Comparison of ENCODE assay signal across 18 cellular contexts in genomic region chr5:172151661-172152210, GRCh38. TPM values are rescaled to one million over a fixed set of nuclear protein-coding genes. Genes with fewer than 3 reads are reported as not detected.
DNase-seq lines count a peak whose midpoint lies in the region; ATAC-seq and TF ChIP-seq lines count a peak whose summit lies in the region.
"Had no signal": no experiment of that assay in that cellular context is flagged by ENCODE, and none has a peak within 500 bp of the region (broad histone marks: within the 10 kb centered on the region; RNA-seq: fewer than 3 reads in every experiment).

No MANE protein-coding gene starts in this region.

- H3K9me3 ChIP-seq in CD4-positive, alpha-beta T cell (ENCODE audit: control insufficient read depth, low read length), result no peaks in the 10 kb centered on the region
- H3K9me3 ChIP-seq: prostate gland had no signal

- peaks cover 1% of the 10 kb centered on the region; the same call in 1 of the 2 replicates for H3K36me3 ChIP-seq in H7 (replicated peaks; ENCODE audit: control insufficient read depth, insufficient read depth, low read length)
- H3K36me3 ChIP-seq: prostate gland had no signal

- CTCF ChIA-PET in CD4-positive, alpha-beta T cell (lab: Charles Lee), result interaction anchor here (0.9 to 1.9 kb wide), 2 partner anchors 24 to 37 kb away, joined by 3 to 14 read pairs; partner anchors contain the start of gene STK10

- H3K27me3 Mint-ChIP-seq in CD4-positive, alpha-beta T cell, result no peaks in the 10 kb centered on the region
- H3K27me3 Mint-ChIP-seq in activated naive CD8-positive, alpha-beta T cell treated with anti-CD3 and anti-CD28 coated beads, Interleukin-2, amount 50 U/mL, for 24 hours, result no peaks in the 10 kb centered on the region
- H3K27me3 Mint-ChIP-seq in natural killer cell treated with Interleukin-12 subunit alpha and Interleukin-12 subunit beta and Interleukin-15 and Interleukin-18, amount 100 ng/mL, for 72 hours, result no peaks in the 10 kb centered on the region

- H3K9me3 Mint-ChIP-seq in CD4-positive, alpha-beta T cell, result no peaks in the 10 kb centered on the region
- no peaks in the 10 kb centered on the region for H3K9me3 Mint-ChIP-seq in activated naive CD8-positive, alpha-beta T cell treated with anti-CD3 and anti-CD28 coated beads, Interleukin-2, amount 50 U/mL, for 24 hours
- no peaks in the 10 kb centered on the region for H3K9me3 Mint-ChIP-seq in natural killer cell treated with Interleukin-12 subunit alpha and Interleukin-12 subunit beta and Interleukin-15 and Interleukin-18, amount 100 ng/mL, for 72 hours

- H3K4me3 ChIP-seq in H7 (ENCODE audit: insufficient read depth, low read depth, low read length), result no peak overlapping the region
- H3K4me3 ChIP-seq: prostate gland had no signal

- peak overlapping the region; percentile 76 for H3K27ac ChIP-seq in CD4-positive, alpha-beta T cell (ENCODE audit: low read depth, low read length)
- H3K27ac ChIP-seq: C4-2B, prostate gland had no signal

- peak overlapping the region; percentile 93 for H3K27ac Mint-ChIP-seq in CD4-positive, alpha-beta T cell
- peak overlapping the region; percentile 95 for H3K27ac Mint-ChIP-seq in activated naive CD8-positive, alpha-beta T cell treated with anti-CD3 and anti-CD28 coated beads, Interleukin-2, amount 50 U/mL, for 24 hours
- H3K27ac Mint-ChIP-seq in natural killer cell treated with Interleukin-12 subunit alpha and Interleukin-12 subunit beta and Interleukin-15 and Interleukin-18, amount 100 ng/mL, for 72 hours, result peak overlapping the region; percentile 77 to 96

- POLR2A ChIA-PET in CD4-positive, alpha-beta T cell (lab: Charles Lee), result interaction anchor here (1.4 to 1.7 kb wide), 2 partner anchors 23 to 28 kb away, joined by 5 to 10 read pairs; no protein-coding TSS in a partner anchor

- no peak for DNase-seq in CD4-positive, alpha-beta T cell
- peak; percentile 10 for DNase-seq in H7
- DNase-seq in activated naive CD8-positive, alpha-beta T cell treated with anti-CD3 and anti-CD28 coated beads, Interleukin-2, amount 50 U/mL, for 24 hours, result no peak
- no peak for DNase-seq in natural killer cell treated with Interleukin-12 subunit alpha and Interleukin-12 subunit beta and Interleukin-15 and Interleukin-18, amount 100 ng/mL, for 72 hours (ENCODE audit: low spot score)
- DNase-seq in NCI-H345 (lab: John Stamatoyannopoulos, UW), result no peak
- DNase-seq: amniotic stem cell; EL; erythroblast; kidney glomerular epithelial cell; NCI-H226; Right ventricle myocardium superior; stimulated activated CD4-positive, alpha-beta T cell treated with anti-CD3 and anti-CD28 coated beads, Interleukin-12 subunit alpha, Interleukin-12 subunit beta, amount 100 ng/mL, for 4 hours had no signal

- peaks cover 85% of the 10 kb centered on the region for H3K4me1 Mint-ChIP-seq in CD4-positive, alpha-beta T cell (ENCODE audit: low read depth)
- peaks cover 84% of the 10 kb centered on the region for H3K4me1 Mint-ChIP-seq in activated naive CD8-positive, alpha-beta T cell treated with anti-CD3 and anti-CD28 coated beads, Interleukin-2, amount 50 U/mL, for 24 hours
- peaks cover 63 to 69% of the 10 kb centered on the region in 2 donors for H3K4me1 Mint-ChIP-seq in natural killer cell treated with Interleukin-12 subunit alpha and Interleukin-12 subunit beta and Interleukin-15 and Interleukin-18, amount 100 ng/mL, for 72 hours (ENCODE audit: low read depth in 2 of 2)

- no peak for TF ChIP-seq CTCF in CD4-positive, alpha-beta T cell (IDR thresholded peaks at IDR 0.05)

- no peaks in the 10 kb centered on the region for H3K27me3 ChIP-seq in CD4-positive, alpha-beta T cell (ENCODE audit: control insufficient read depth, insufficient read depth, low read length)
- H3K27me3 ChIP-seq in H7 (ENCODE audit: control insufficient read depth, insufficient read depth, low read length), result no peaks in the 10 kb centered on the region

- no peak for ATAC-seq in CD4-positive, alpha-beta T cell (ENCODE audit: poor library complexity)
- ATAC-seq in activated naive CD8-positive, alpha-beta T cell treated with anti-CD3 and anti-CD28 coated beads, Interleukin-2, amount 50 U/mL, for 24 hours, result no peak
- no peak for ATAC-seq in natural killer cell treated with Interleukin-12 subunit alpha and Interleukin-12 subunit beta and Interleukin-15 and Interleukin-18, amount 100 ng/mL, for 72 hours
- ATAC-seq in GM21526 (IDR thresholded peaks at IDR 0.05; ENCODE audit: low FRiP score, unreplicated experiment) (no peak), GM21423 (IDR thresholded peaks at IDR 0.05; ENCODE audit: unreplicated experiment) (no peak)

- H3K36me3 Mint-ChIP-seq in CD4-positive, alpha-beta T cell (ENCODE audit: low read depth), result peaks cover 95% of the 10 kb centered on the region
- H3K36me3 Mint-ChIP-seq in activated naive CD8-positive, alpha-beta T cell treated with anti-CD3 and anti-CD28 coated beads, Interleukin-2, amount 50 U/mL, for 24 hours (ENCODE audit: low read depth), result peaks cover 49% of the 10 kb centered on the region
- peaks cover 15% of the 10 kb centered on the region for H3K36me3 Mint-ChIP-seq in natural killer cell treated with Interleukin-12 subunit alpha and Interleukin-12 subunit beta and Interleukin-15 and Interleukin-18, amount 100 ng/mL, for 72 hours

- peak overlapping the region; percentile 8 for H3K4me3 Mint-ChIP-seq in CD4-positive, alpha-beta T cell
- H3K4me3 Mint-ChIP-seq in activated naive CD8-positive, alpha-beta T cell treated with anti-CD3 and anti-CD28 coated beads, Interleukin-2, amount 50 U/mL, for 24 hours, result peak overlapping the region; percentile 67
- H3K4me3 Mint-ChIP-seq in natural killer cell treated with Interleukin-12 subunit alpha and Interleukin-12 subunit beta and Interleukin-15 and Interleukin-18, amount 100 ng/mL, for 72 hours, result peak overlapping the region; percentile 75

- intact Hi-C loops in CD4-positive, alpha-beta T cell (cut with DNase I, micrococcal nuclease), result loop anchor here (2.0 to 5.0 kb wide), 3 partner anchors 34 to 36 kb away; partner anchors contain the start of gene STK10 (in 1 of the 2)

RNA-seq across cellular contexts. Expression of gene STK10, which starts 36.3 kb away (rescaled TPM):
- total RNA-seq in CD4-positive, alpha-beta T cell, result 100 to 1,000 TPM; 211 to 229 TPM
- total RNA-seq in H7 (2014; rRNA removed; shearing (Covaris generic)), result 7.4 and 10.2 TPM in 2 replicates
- 100 to 1,000 TPM; 199 to 218 TPM for total RNA-seq in natural killer cell treated with Interleukin-12 subunit alpha and Interleukin-12 subunit beta and Interleukin-15 and Interleukin-18, amount 100 ng/mL, for 72 hours

RNA-seq across cellular contexts. Expression of gene EFCAB9, which starts 42.2 kb away (rescaled TPM):
- total RNA-seq in CD4-positive, alpha-beta T cell, result not detected
- total RNA-seq in H7 (2014; rRNA removed; shearing (Covaris generic)), result not detected in 2 replicates
- not detected for total RNA-seq in natural killer cell treated with Interleukin-12 subunit alpha and Interleukin-12 subunit beta and Interleukin-15 and Interleukin-18, amount 100 ng/mL, for 72 hours
- total RNA-seq: H4, mucosa of gallbladder, prostate gland, Right ventricle myocardium superior had no signal

Comparison
In these comparisons a context has a peak if more than half of its experiments do, and no peak if none do; other contexts are left out.
1. H3K4me3 Mint-ChIP-seq: peak in every context shown above with its lines; median percentile 75 in natural killer cell treated with Interleukin-12 subunit alpha and Interleukin-12 subunit beta and Interleukin-15 and Interleukin-18, amount 100 ng/mL, for 72 hours; 67 in activated naive CD8-positive, alpha-beta T cell treated with anti-CD3 and anti-CD28 coated beads, Interleukin-2, amount 50 U/mL, for 24 hours; 8 in CD4-positive, alpha-beta T cell.
2. RNA of gene STK10, which starts 36.3 kb away (total RNA-seq): 211 to 229 TPM in CD4-positive, alpha-beta T cell and 199 to 218 TPM in natural killer cell treated with Interleukin-12 subunit alpha and Interleukin-12 subunit beta and Interleukin-15 and Interleukin-18, amount 100 ng/mL, for 72 hours; 7.4 to 10.2 TPM in H7; every median in the first group is over 10 times any median in the second.
3. Peak in every context shown above with its lines, with median percentiles within 50 percentile points of each other: H3K27ac Mint-ChIP-seq.